Comparison of ENCODE assay signal across 14 cellular contexts in the genomic region with DNA sequence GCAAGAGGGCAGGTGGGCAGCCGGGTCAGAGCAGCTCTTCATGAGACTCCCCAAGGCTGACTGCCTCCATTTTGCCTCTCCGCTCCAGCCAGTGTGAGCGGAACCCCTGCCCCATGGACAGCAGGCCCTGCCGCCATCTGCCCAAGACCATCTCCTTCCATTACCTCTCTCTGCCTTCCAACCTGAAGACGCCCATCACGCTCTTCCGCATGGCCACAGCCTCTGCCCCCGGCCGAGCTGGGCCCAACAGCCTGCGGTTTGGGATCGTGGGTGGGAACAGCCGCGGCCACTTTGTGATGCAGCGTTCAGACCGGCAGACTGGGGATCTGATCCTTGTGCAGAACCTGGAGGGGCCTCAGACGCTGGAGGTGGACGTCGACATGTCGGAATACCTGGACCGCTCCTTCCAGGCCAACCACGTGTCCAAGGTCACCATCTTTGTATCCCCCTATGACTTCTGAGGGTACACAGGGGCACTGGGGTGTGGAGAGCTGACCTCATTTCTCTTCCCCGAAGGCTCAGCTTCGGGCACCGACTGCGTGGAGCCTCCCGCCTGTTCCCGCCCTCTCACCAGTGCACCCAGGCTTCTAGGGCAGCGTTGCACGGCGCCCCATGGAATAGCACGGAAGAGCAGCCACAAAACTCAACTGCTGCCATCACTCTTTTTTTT. TPM values are rescaled to one million over a fixed set of nuclear protein-coding genes. Genes with fewer than 3 reads are reported as not detected.
DNase-seq lines count a peak whose midpoint lies in the region; ATAC-seq, FAIRE-seq and TF ChIP-seq lines count a peak whose summit lies in the region.
"Had no signal": no experiment of that assay in that cellular context is flagged by ENCODE, and none has a peak within 500 bp of the region (broad histone marks: within the 10 kb centered on the region; RNA-seq: fewer than 3 reads in every experiment).

No MANE protein-coding gene starts in this region.

- peaks cover 62% of the 10 kb centered on the region for H3K4me1 Mint-ChIP-seq in activated CD4-positive, alpha-beta memory T cell treated with anti-CD3 and anti-CD28 coated beads, Interleukin-2, amount 10 ng/mL, durations not matched to agents 7 days and 5 days
- peaks cover 15 to 19% of the 10 kb centered on the region in 2 donors for H3K4me1 Mint-ChIP-seq in effector memory CD8-positive, alpha-beta T cell (ENCODE audit: low read depth in 2 of 2)
- peaks cover 73% of the 10 kb centered on the region for H3K4me1 Mint-ChIP-seq in stimulated activated naive CD8-positive, alpha-beta T cell treated with anti-CD3 and anti-CD28 coated beads, Interleukin-15, Interleukin-2, amounts not matched to agents 100 ng/mL and 50 ng/mL, for 24 hours (ENCODE audit: low read depth)

- CTCF ChIA-PET in activated CD4-positive, alpha-beta memory T cell treated with anti-CD3 and anti-CD28 coated beads, Interleukin-2, amount 10 ng/mL, durations not matched to agents 7 days and 5 days (lab: Charles Lee) = no interaction called here

- peak; percentile 16 for DNase-seq in activated naive CD4-positive, alpha-beta T cell treated with Interleukin-2 at 50 U/mL for 16 hours
- no peak for DNase-seq in activated naive CD4-positive, alpha-beta T cell (lab: John Stamatoyannopoulos, UW)
- DNase-seq in activated CD4-positive, alpha-beta memory T cell treated with anti-CD3 and anti-CD28 coated beads, Interleukin-2, amount 10 ng/mL, durations not matched to agents 7 days and 5 days = no peak
- no peak for DNase-seq in effector memory CD8-positive, alpha-beta T cell
- DNase-seq in GM12892 (ENCODE audit: insufficient read length) (no peak), NK-92 (lab: John Stamatoyannopoulos, UW; ENCODE audit: unreplicated experiment) (no peak), cerebellum (ENCODE audit: low spot score) (no peak)
- DNase-seq: anterior cingulate cortex, hippocampal formation, KG1, left ventricle myocardium inferior, NCI-H526 treated with DMSO at 0.1 percent for 48 hours had no signal

- TF ChIP-seq POLR2A in GM12892 (IDR thresholded peaks at IDR 0.05; ENCODE audit: low read depth, low read length) = no peak

- peak overlapping the region; percentile 94 for H3K27ac Mint-ChIP-seq in activated CD4-positive, alpha-beta memory T cell treated with anti-CD3 and anti-CD28 coated beads, Interleukin-2, amount 10 ng/mL, durations not matched to agents 7 days and 5 days
- peak overlapping the region; percentile 95 to 97 for H3K27ac Mint-ChIP-seq in effector memory CD8-positive, alpha-beta T cell
- peak overlapping the region; percentile 99 for H3K27ac Mint-ChIP-seq in stimulated activated naive CD8-positive, alpha-beta T cell treated with anti-CD3 and anti-CD28 coated beads, Interleukin-15, Interleukin-2, amounts not matched to agents 100 ng/mL and 50 ng/mL, for 24 hours

- no peak for FAIRE-seq in GM12892 (lab: Jason Lieb, UNC)

- peaks cover 25% of the 10 kb centered on the region for H3K36me3 Mint-ChIP-seq in activated CD4-positive, alpha-beta memory T cell treated with anti-CD3 and anti-CD28 coated beads, Interleukin-2, amount 10 ng/mL, durations not matched to agents 7 days and 5 days (ENCODE audit: low read depth)
- H3K36me3 Mint-ChIP-seq in effector memory CD8-positive, alpha-beta T cell (ENCODE audit: insufficient read depth) = peaks cover 13% of the 10 kb centered on the region
- peaks cover 17% of the 10 kb centered on the region for H3K36me3 Mint-ChIP-seq in stimulated activated naive CD8-positive, alpha-beta T cell treated with anti-CD3 and anti-CD28 coated beads, Interleukin-15, Interleukin-2, amounts not matched to agents 100 ng/mL and 50 ng/mL, for 24 hours (ENCODE audit: low read depth)
- H3K36me3 Mint-ChIP-seq: naive B cell had no signal

- H3K27me3 Mint-ChIP-seq in activated CD4-positive, alpha-beta memory T cell treated with anti-CD3 and anti-CD28 coated beads, Interleukin-2, amount 10 ng/mL, durations not matched to agents 7 days and 5 days = peaks cover 1% of the 10 kb centered on the region
- no peaks in the 10 kb centered on the region for H3K27me3 Mint-ChIP-seq in effector memory CD8-positive, alpha-beta T cell
- H3K27me3 Mint-ChIP-seq in stimulated activated naive CD8-positive, alpha-beta T cell treated with anti-CD3 and anti-CD28 coated beads, Interleukin-15, Interleukin-2, amounts not matched to agents 100 ng/mL and 50 ng/mL, for 24 hours = peaks cover 4% of the 10 kb centered on the region

- H3K9me3 Mint-ChIP-seq in activated CD4-positive, alpha-beta memory T cell treated with anti-CD3 and anti-CD28 coated beads, Interleukin-2, amount 10 ng/mL, durations not matched to agents 7 days and 5 days = no peaks in the 10 kb centered on the region
- H3K9me3 Mint-ChIP-seq in effector memory CD8-positive, alpha-beta T cell = no peaks in the 10 kb centered on the region
- H3K9me3 Mint-ChIP-seq in stimulated activated naive CD8-positive, alpha-beta T cell treated with anti-CD3 and anti-CD28 coated beads, Interleukin-15, Interleukin-2, amounts not matched to agents 100 ng/mL and 50 ng/mL, for 24 hours = peaks cover 4% of the 10 kb centered on the region
- H3K9me3 Mint-ChIP-seq: naive B cell had no signal

- ATAC-seq in effector memory CD8-positive, alpha-beta T cell (replicated peaks) = no peak

- POLR2A ChIA-PET in activated CD4-positive, alpha-beta memory T cell treated with anti-CD3 and anti-CD28 coated beads, Interleukin-2, amount 10 ng/mL, durations not matched to agents 7 days and 5 days (lab: Charles Lee) = interaction anchor here (0.7 to 1.0 kb wide), 3 partner anchors 55 to 68 kb away, joined by 3 to 4 read pairs (median 3); a partner anchor contains a TSS

- H3K4me3 Mint-ChIP-seq in activated CD4-positive, alpha-beta memory T cell treated with anti-CD3 and anti-CD28 coated beads, Interleukin-2, amount 10 ng/mL, durations not matched to agents 7 days and 5 days = no peak overlapping the region
- H3K4me3 Mint-ChIP-seq in effector memory CD8-positive, alpha-beta T cell = peak overlapping the region; percentile 41 to 63
- peak overlapping the region; percentile 82 for H3K4me3 Mint-ChIP-seq in stimulated activated naive CD8-positive, alpha-beta T cell treated with anti-CD3 and anti-CD28 coated beads, Interleukin-15, Interleukin-2, amounts not matched to agents 100 ng/mL and 50 ng/mL, for 24 hours

RNA-seq across cellular contexts. Expression of a gene that starts 49.0 kb away (rescaled TPM):
- total RNA-seq in activated CD4-positive, alpha-beta memory T cell treated with anti-CD3 and anti-CD28 coated beads, Interleukin-2, amount 10 ng/mL, durations not matched to agents 7 days and 5 days = 1 to 10 TPM; 7.3 to 8.4 TPM
- polyA plus RNA-seq in GM12892 (2012; ENCODE audit: missing spikeins) = not detected
- 5.3 TPM for total RNA-seq in cerebellum
